23 cellular contexts compared by ENCODE assay signal in the genomic region with DNA sequence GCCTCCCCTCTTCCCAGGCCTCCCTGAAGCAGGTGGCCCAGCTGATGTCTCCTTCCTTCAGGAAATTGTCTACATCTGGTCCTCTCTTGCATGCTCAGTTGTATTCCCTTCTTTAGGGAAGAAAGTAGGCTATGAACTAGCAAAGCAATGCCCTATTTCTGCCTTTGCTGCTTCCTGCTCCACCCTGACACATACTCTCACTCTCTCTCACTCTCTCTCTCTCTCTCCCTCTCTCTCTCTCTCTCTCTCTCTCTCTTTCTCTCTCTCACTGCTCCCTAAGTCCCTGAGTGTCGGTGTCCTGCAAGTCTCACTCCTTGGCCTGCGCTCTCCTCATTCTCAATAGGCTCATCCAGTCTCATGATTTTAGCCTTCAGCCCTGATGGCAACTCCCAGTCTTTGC. TPM values are rescaled to one million over a fixed set of nuclear protein-coding genes. Genes with fewer than 3 reads are reported as not detected.
DNase-seq lines count a peak whose midpoint lies in the region; ATAC-seq and TF ChIP-seq lines count a peak whose summit lies in the region.
"Had no signal": no experiment of that assay in that cellular context is flagged by ENCODE, and none has a peak within 500 bp of the region (broad histone marks: within the 10 kb centered on the region; RNA-seq: fewer than 3 reads in every experiment).

No MANE protein-coding gene starts in this region.

- CTCF ChIA-PET in CD4-positive, alpha-beta memory T cell (lab: Charles Lee; ENCODE audit: partially characterized antibody): interaction anchor here (0.8 to 14.5 kb wide), 11 partner anchors 10 to 382 kb away, joined by 3 to 458 read pairs (median 6); a partner anchor contains a TSS
- CTCF ChIA-PET in activated CD4-positive, alpha-beta T cell treated with anti-CD3 and anti-CD28 coated beads for 36 hours (lab: Charles Lee): interaction anchor here (0.6 to 0.8 kb wide), 3 partner anchors 70 to 213 kb away, joined by 3 read pairs; no protein-coding TSS in a partner anchor

- no peaks in the 10 kb centered on the region for H3K9me3 ChIP-seq in CD4-positive, alpha-beta memory T cell (ENCODE audit: control insufficient read depth in 1 of 2, low read length in 2 of 2)
- no peaks in the 10 kb centered on the region for H3K9me3 ChIP-seq in parathyroid adenoma (ENCODE audit: control insufficient read depth, low read length)
- H3K9me3 ChIP-seq: BE2C, BLaER1 had no signal

- POLR2A ChIA-PET in CD4-positive, alpha-beta memory T cell (lab: Charles Lee; ENCODE audit: partially characterized antibody): interaction anchor here (0.5 to 5.9 kb wide), 14 partner anchors 10 to 378 kb away, joined by 3 to 59 read pairs (median 3); a partner anchor contains a TSS
- POLR2A ChIA-PET in activated CD4-positive, alpha-beta T cell treated with anti-CD3 and anti-CD28 coated beads for 36 hours (lab: Charles Lee): no interaction called here

- peak overlapping the region; percentile 11 for H3K27ac ChIP-seq in CD4-positive, alpha-beta memory T cell (ENCODE audit: low read depth, low read length)
- H3K27ac ChIP-seq in parathyroid adenoma: peak overlapping the region; percentile 65
- H3K27ac ChIP-seq: BLaER1 had no signal

- H3K9me3 Mint-ChIP-seq in CD4-positive, alpha-beta memory T cell: no peaks in the 10 kb centered on the region
- no peaks in the 10 kb centered on the region for H3K9me3 Mint-ChIP-seq in activated T-helper 17 cell treated with anti-CD3 and anti-CD28 coated beads, Interleukin-2, amount 50 U/mL, for 72 hours
- no peaks in the 10 kb centered on the region for H3K9me3 Mint-ChIP-seq in effector memory CD8-positive, alpha-beta T cell
- no peaks in the 10 kb centered on the region for H3K9me3 Mint-ChIP-seq in activated CD4-positive, alpha-beta T cell treated with anti-CD3 and anti-CD28 coated beads for 36 hours (ENCODE audit: low read depth)
- H3K9me3 Mint-ChIP-seq: CD14-positive monocyte; CD4-positive, alpha-beta T cell; CD8-positive, alpha-beta memory T cell had no signal

- H3K27me3 ChIP-seq in CD4-positive, alpha-beta memory T cell (ENCODE audit: insufficient read depth, low read length): no peaks in the 10 kb centered on the region
- H3K27me3 ChIP-seq in parathyroid adenoma (ENCODE audit: control insufficient read depth, insufficient read depth, low read length): no peaks in the 10 kb centered on the region
- H3K27me3 ChIP-seq: BLaER1 had no signal

- peak in 4 of 5 donors; percentile 33 to 49 (median 40) for DNase-seq in CD4-positive, alpha-beta memory T cell
- DNase-seq in effector memory CD8-positive, alpha-beta T cell: no peak
- DNase-seq in NCI-H2171 treated with DMSO at 0.1 percent for 48 hours (lab: John Stamatoyannopoulos, UW) (no peak), Right ventricle myocardium inferior (ENCODE audit: missing footprints) (no peak), EL (no peak)
- no peak for DNase-seq in activated CD4-positive, alpha-beta T cell treated with anti-CD3 and anti-CD28 coated beads for 36 hours
- DNase-seq: 8988T; ACHN; BE2C; C1 segment of cervical spinal cord; CD4-positive, alpha-beta T cell; CD8-positive, alpha-beta memory T cell; COR-L47; DMS 273 treated with DMSO at 0.1 percent for 48 hours; DMS153; DMS53; DMS79; DND-41; GF-D8 had no signal

- peak overlapping the region; percentile 52 for H2AFZ ChIP-seq in parathyroid adenoma

- H3K9ac ChIP-seq in parathyroid adenoma: no peak overlapping the region
- H3K9ac ChIP-seq: BLaER1 had no signal

- peaks cover 0 to 18% (median 10%) of the 10 kb centered on the region in 4 donors for H3K4me1 Mint-ChIP-seq in CD4-positive, alpha-beta memory T cell
- H3K4me1 Mint-ChIP-seq in activated T-helper 17 cell treated with anti-CD3 and anti-CD28 coated beads, Interleukin-2, amount 50 U/mL, for 72 hours: peaks cover 17% of the 10 kb centered on the region
- H3K4me1 Mint-ChIP-seq in effector memory CD8-positive, alpha-beta T cell (ENCODE audit: low read depth in 2 of 2): peaks cover 12 to 13% of the 10 kb centered on the region in 2 donors
- H3K4me1 Mint-ChIP-seq in activated CD4-positive, alpha-beta T cell treated with anti-CD3 and anti-CD28 coated beads for 36 hours: peaks cover 16% of the 10 kb centered on the region

- H3K4me1 ChIP-seq in CD4-positive, alpha-beta memory T cell (ENCODE audit: insufficient read depth, low read length): peaks cover 70% of the 10 kb centered on the region
- peaks cover 66% of the 10 kb centered on the region for H3K4me1 ChIP-seq in parathyroid adenoma
- H3K4me1 ChIP-seq: BE2C had no signal

- H3K36me3 ChIP-seq in CD4-positive, alpha-beta memory T cell (ENCODE audit: insufficient read depth, low read length): no peaks in the 10 kb centered on the region
- H3K36me3 ChIP-seq in parathyroid adenoma (ENCODE audit: control insufficient read depth, insufficient read depth, low read length): no peaks in the 10 kb centered on the region
- H3K36me3 ChIP-seq: BE2C, BLaER1 had no signal

- no peaks in the 10 kb centered on the region for H3K79me2 ChIP-seq in parathyroid adenoma

- H3K27ac Mint-ChIP-seq in CD4-positive, alpha-beta memory T cell: no peak overlapping the region
- no peak overlapping the region for H3K27ac Mint-ChIP-seq in activated T-helper 17 cell treated with anti-CD3 and anti-CD28 coated beads, Interleukin-2, amount 50 U/mL, for 72 hours
- no peak overlapping the region for H3K27ac Mint-ChIP-seq in effector memory CD8-positive, alpha-beta T cell
- no peak overlapping the region for H3K27ac Mint-ChIP-seq in activated CD4-positive, alpha-beta T cell treated with anti-CD3 and anti-CD28 coated beads for 36 hours
- H3K27ac Mint-ChIP-seq: CD14-positive monocyte; CD4-positive, alpha-beta T cell; CD8-positive, alpha-beta memory T cell had no signal

- no peak overlapping the region for H3K4me3 Mint-ChIP-seq in CD4-positive, alpha-beta memory T cell
- H3K4me3 Mint-ChIP-seq in activated T-helper 17 cell treated with anti-CD3 and anti-CD28 coated beads, Interleukin-2, amount 50 U/mL, for 72 hours: no peak overlapping the region
- no peak overlapping the region for H3K4me3 Mint-ChIP-seq in effector memory CD8-positive, alpha-beta T cell
- no peak overlapping the region for H3K4me3 Mint-ChIP-seq in activated CD4-positive, alpha-beta T cell treated with anti-CD3 and anti-CD28 coated beads for 36 hours
- H3K4me3 Mint-ChIP-seq: CD14-positive monocyte; CD4-positive, alpha-beta T cell; CD8-positive, alpha-beta memory T cell had no signal

- intact Hi-C loops in CD4-positive, alpha-beta memory T cell (cut with micrococcal nuclease): no loop called here
- intact Hi-C loops in Right ventricle myocardium inferior (cut with DNase I): no loop called here
- intact Hi-C loops in activated CD4-positive, alpha-beta T cell treated with anti-CD3 and anti-CD28 coated beads for 36 hours (cut with DNase I, micrococcal nuclease): no loop called here

- H3K4me2 ChIP-seq in parathyroid adenoma (ENCODE audit: low read length): no peak overlapping the region
- H3K4me2 ChIP-seq: BLaER1 had no signal

- ATAC-seq in activated T-helper 17 cell treated with anti-CD3 and anti-CD28 coated beads, Interleukin-2, amount 50 U/mL, for 72 hours (replicated peaks): peak; percentile 51
- peak; percentile 17 for ATAC-seq in effector memory CD8-positive, alpha-beta T cell (replicated peaks)
- no peak for ATAC-seq in Right ventricle myocardium inferior
- ATAC-seq in activated CD4-positive, alpha-beta T cell treated with anti-CD3 and anti-CD28 coated beads for 36 hours: no peak

- no peak for TF ChIP-seq CTCF in parathyroid adenoma (IDR thresholded peaks at IDR 0.05)

- H3K4me3 ChIP-seq in CD4-positive, alpha-beta memory T cell (ENCODE audit: low read length in 2 of 2): peak overlapping the region in 1 of 2 donors; percentile 1
- no peak overlapping the region for H3K4me3 ChIP-seq in parathyroid adenoma (ENCODE audit: low read depth, low read length)
- H3K4me3 ChIP-seq: BLaER1 had no signal

- H3K27me3 Mint-ChIP-seq in CD4-positive, alpha-beta memory T cell: no peaks in the 10 kb centered on the region
- no peaks in the 10 kb centered on the region for H3K27me3 Mint-ChIP-seq in activated T-helper 17 cell treated with anti-CD3 and anti-CD28 coated beads, Interleukin-2, amount 50 U/mL, for 72 hours
- peaks cover 0 to 5% of the 10 kb centered on the region in 2 donors for H3K27me3 Mint-ChIP-seq in effector memory CD8-positive, alpha-beta T cell
- no peaks in the 10 kb centered on the region for H3K27me3 Mint-ChIP-seq in activated CD4-positive, alpha-beta T cell treated with anti-CD3 and anti-CD28 coated beads for 36 hours
- H3K27me3 Mint-ChIP-seq: CD4-positive, alpha-beta T cell; CD8-positive, alpha-beta memory T cell had no signal

- H3K36me3 Mint-ChIP-seq in CD4-positive, alpha-beta memory T cell: no peaks in the 10 kb centered on the region
- no peaks in the 10 kb centered on the region for H3K36me3 Mint-ChIP-seq in activated T-helper 17 cell treated with anti-CD3 and anti-CD28 coated beads, Interleukin-2, amount 50 U/mL, for 72 hours (ENCODE audit: low read depth)
- no peaks in the 10 kb centered on the region for H3K36me3 Mint-ChIP-seq in effector memory CD8-positive, alpha-beta T cell (ENCODE audit: insufficient read depth)
- H3K36me3 Mint-ChIP-seq in activated CD4-positive, alpha-beta T cell treated with anti-CD3 and anti-CD28 coated beads for 36 hours (ENCODE audit: low read depth): no peaks in the 10 kb centered on the region
- H3K36me3 Mint-ChIP-seq: CD14-positive monocyte; CD8-positive, alpha-beta memory T cell had no signal

RNA-seq across cellular contexts. Expression of a gene that starts 19.4 kb away (rescaled TPM):
- total RNA-seq in CD4-positive, alpha-beta memory T cell: 10 to 100 TPM; 36.4 to 39.9 TPM
- 1 to 10 TPM; 7.6 to 8.0 TPM for polyA plus RNA-seq in CD4-positive, alpha-beta memory T cell
- 10 to 100 TPM; 17.4 to 18.6 TPM for total RNA-seq in activated T-helper 17 cell treated with anti-CD3 and anti-CD28 coated beads, Interleukin-2, amount 50 U/mL, for 72 hours
- total RNA-seq in Right ventricle myocardium inferior: 5.5 TPM
- 10 to 100 TPM; 20.9 to 23.0 TPM for total RNA-seq in activated CD4-positive, alpha-beta T cell treated with anti-CD3 and anti-CD28 coated beads for 36 hours

Comparison
In these comparisons a context has a peak if more than half of its experiments do, and no peak if none do; other contexts are left out.
1. DNase-seq: peak in CD4-positive, alpha-beta memory T cell (4 of 5); none in effector memory CD8-positive, alpha-beta T cell (0 of 3), NCI-H2171 treated with DMSO at 0.1 percent for 48 hours (single experiment), Right ventricle myocardium inferior (single experiment), activated CD4-positive, alpha-beta T cell treated with anti-CD3 and anti-CD28 coated beads for 36 hours (single experiment) and EL (single experiment).
2. ATAC-seq: peak in activated T-helper 17 cell treated with anti-CD3 and anti-CD28 coated beads, Interleukin-2, amount 50 U/mL, for 72 hours (single experiment) and effector memory CD8-positive, alpha-beta T cell (single experiment); none in Right ventricle myocardium inferior (single experiment) and activated CD4-positive, alpha-beta T cell treated with anti-CD3 and anti-CD28 coated beads for 36 hours (single experiment).